In genomic region chr15:41660235-41661077, GRCh38 we compare ENCODE assay signal across 8 cellular contexts. TPM values are rescaled to one million over a fixed set of nuclear protein-coding genes. Genes with fewer than 3 reads are reported as not detected.
DNase-seq lines count a peak whose midpoint lies in the region; ATAC-seq and TF ChIP-seq lines count a peak whose summit lies in the region.

TSS of gene MGA (plus strand) at chr15:41660405.

- H3K4me3 Mint-ChIP-seq in activated T-helper 2 cell treated with anti-CD3 and anti-CD28 coated beads, Interferon-gamma antibody, Interleukin-2, Interleukin-4, amounts not matched to agents 10 μg/mL and 5 μg/mL and 100 μg/mL, durations not matched to agents 14 hours and 24 hours and 36 hours (ENCODE audit: low read depth) = peak within 1 kb of the TSS; percentile 88
- H3K4me3 Mint-ChIP-seq in nephron = peak within 1 kb of the TSS; percentile 89 to 93 (median 93)
- H3K4me3 Mint-ChIP-seq in stimulated activated naive CD8-positive, alpha-beta T cell treated with anti-CD3 and anti-CD28 coated beads, Interleukin-15, Interleukin-2, amounts not matched to agents 100 ng/mL and 50 ng/mL, for 24 hours = peak within 1 kb of the TSS; percentile 91

- dilution Hi-C loops in IMR-90 (cut with HindIII; ENCODE audit: low sequenced_read_pairs, unreplicated experiment) = no loop called here

- H3K36me3 ChIP-seq in IMR-90 (ENCODE audit: control insufficient read depth, insufficient read depth, low read length) (no peaks in the 10 kb centered on the region), Peyer's patch (no peaks in the 10 kb centered on the region)

- peaks cover 25% of the 10 kb centered on the region for H3K27me3 Mint-ChIP-seq in activated T-helper 2 cell treated with anti-CD3 and anti-CD28 coated beads, Interferon-gamma antibody, Interleukin-2, Interleukin-4, amounts not matched to agents 10 μg/mL and 5 μg/mL and 100 μg/mL, durations not matched to agents 14 hours and 24 hours and 36 hours (ENCODE audit: low read depth)
- H3K27me3 Mint-ChIP-seq in nephron (ENCODE audit: low read depth) = peaks cover 6% of the 10 kb centered on the region
- H3K27me3 Mint-ChIP-seq in stimulated activated naive CD8-positive, alpha-beta T cell treated with anti-CD3 and anti-CD28 coated beads, Interleukin-15, Interleukin-2, amounts not matched to agents 100 ng/mL and 50 ng/mL, for 24 hours = peaks cover 13% of the 10 kb centered on the region

- H2AFZ ChIP-seq in IMR-90 (replicated peaks; ENCODE audit: low read length, poor library complexity) = peak within 1 kb of the TSS; percentile 95

- H3K18ac ChIP-seq in IMR-90 (ENCODE audit: low read depth, low read length) = peak within 1 kb of the TSS; percentile 40; the same call in 1 of the 2 replicates

- peak within 1 kb of the TSS; percentile 95 for H2AK9ac ChIP-seq in IMR-90 (replicated peaks; ENCODE audit: low read depth, low read length, poor library complexity)

- intact Hi-C loops in IMR-90 (cut with micrococcal nuclease) = loop anchor here (1.0 to 5.0 kb wide), 2 partner anchors 38 to 53 kb away; no protein-coding TSS in a partner anchor
- intact Hi-C loops in activated T-helper 2 cell treated with anti-CD3 and anti-CD28 coated beads, Interferon-gamma antibody, Interleukin-2, Interleukin-4, amounts not matched to agents 10 μg/mL and 5 μg/mL and 100 μg/mL, durations not matched to agents 14 hours and 24 hours and 36 hours (cut with micrococcal nuclease) = loop anchor here (1.0 to 5.0 kb wide), 4 partner anchors 37 to 430 kb away; partner anchors contain the start of genes CHP1 and EXD1

- H3K9me3 Mint-ChIP-seq in activated T-helper 2 cell treated with anti-CD3 and anti-CD28 coated beads, Interferon-gamma antibody, Interleukin-2, Interleukin-4, amounts not matched to agents 10 μg/mL and 5 μg/mL and 100 μg/mL, durations not matched to agents 14 hours and 24 hours and 36 hours = peaks cover 7% of the 10 kb centered on the region
- H3K9me3 Mint-ChIP-seq in nephron = no peaks in the 10 kb centered on the region
- peaks cover 4% of the 10 kb centered on the region for H3K9me3 Mint-ChIP-seq in stimulated activated naive CD8-positive, alpha-beta T cell treated with anti-CD3 and anti-CD28 coated beads, Interleukin-15, Interleukin-2, amounts not matched to agents 100 ng/mL and 50 ng/mL, for 24 hours

- BruUV-seq in IMR-90 (replicated peaks; lab: Mats Ljungman, UMichigan) = no TSS peak

- H2AK5ac ChIP-seq in IMR-90 (ENCODE audit: low read depth, low read length) = peak within 1 kb of the TSS; percentile 80

- peak within 1 kb of the TSS; percentile 77; the same call in 1 of the 3 replicates for H2BK15ac ChIP-seq in IMR-90 (ENCODE audit: low read depth, low read length)

- TF ChIP-seq POLR2A in IMR-90 (IDR thresholded peaks at IDR 0.05; ENCODE audit: low read depth, low read length) = peak; percentile 56; the same call in 1 of the 2 replicates
- TF ChIP-seq POLR2A in Peyer's patch (IDR thresholded peaks at IDR 0.05) = peak; percentile 35 to 68

- H3K14ac ChIP-seq in IMR-90 (replicated peaks; ENCODE audit: low read depth, low read length) = peak within 1 kb of the TSS; percentile 88

- peak within 1 kb of the TSS; percentile 86 for H3K4ac ChIP-seq in IMR-90 (ENCODE audit: low read depth, low read length)

- H3K9me1 ChIP-seq in IMR-90 (ENCODE audit: insufficient read depth, low read length) = peaks cover 4% of the 10 kb centered on the region

- H2BK120ac ChIP-seq in IMR-90 (ENCODE audit: low read depth, low read length) = peak within 1 kb of the TSS; percentile 68

- peak within 1 kb of the TSS; percentile 80 for H3K27ac ChIP-seq in IMR-90 (ENCODE audit: insufficient read depth, low read length)
- peak within 1 kb of the TSS; percentile 72 to 96 (median 91) for H3K27ac ChIP-seq in Peyer's patch

- H4K8ac ChIP-seq in IMR-90 (ENCODE audit: low read depth in 2 of 2, low read length in 2 of 2) = peak within 1 kb of the TSS; percentile 97 to 100

- peak within 1 kb of the TSS; percentile 89 for H4K91ac ChIP-seq in IMR-90 (ENCODE audit: insufficient read depth, low read depth, low read length)

- H4K5ac ChIP-seq in IMR-90 (ENCODE audit: low read depth, low read length) = peak within 1 kb of the TSS; percentile 91

- WGBS in IMR-90 (ENCODE audit: extremely low coverage in 2 of 2, insufficient read length in 1 of 2), 2 experiments = 2% methylated on average over 76 of the region's 93 CpGs; no CpG with 5 or more reads in 1 of the 2 experiments

- H4K20me1 ChIP-seq in IMR-90 (ENCODE audit: insufficient read depth, low read length) = peaks cover 26% of the 10 kb centered on the region

- peak; percentile 87 for DNase-seq in DMS53 treated with DMSO at 0.1 percent for 48 hours (lab: John Stamatoyannopoulos, UW; ENCODE audit: unreplicated experiment)
- peak; percentile 92 for DNase-seq in IMR-90
- DNase-seq in Peyer's patch = peak; percentile 90 to 97 (median 93)
- peak; percentile 88 for DNase-seq in activated T-helper 2 cell treated with anti-CD3 and anti-CD28 coated beads, Interferon-gamma antibody, Interleukin-2, Interleukin-4, amounts not matched to agents 10 μg/mL and 5 μg/mL and 100 μg/mL, durations not matched to agents 14 hours and 24 hours and 36 hours (ENCODE audit: low spot score)
- peak; percentile 92 for DNase-seq in fibroblast of the aortic adventitia (ENCODE audit: low read depth)

- H3K27ac Mint-ChIP-seq in activated T-helper 2 cell treated with anti-CD3 and anti-CD28 coated beads, Interferon-gamma antibody, Interleukin-2, Interleukin-4, amounts not matched to agents 10 μg/mL and 5 μg/mL and 100 μg/mL, durations not matched to agents 14 hours and 24 hours and 36 hours = peak within 1 kb of the TSS; percentile 87
- peak within 1 kb of the TSS; percentile 83 to 95 (median 90) for H3K27ac Mint-ChIP-seq in nephron
- H3K27ac Mint-ChIP-seq in stimulated activated naive CD8-positive, alpha-beta T cell treated with anti-CD3 and anti-CD28 coated beads, Interleukin-15, Interleukin-2, amounts not matched to agents 100 ng/mL and 50 ng/mL, for 24 hours = peak within 1 kb of the TSS; percentile 94

- ATAC-seq in GM21528 (IDR thresholded peaks at IDR 0.05; ENCODE audit: low FRiP score, unreplicated experiment) (peak; percentile 71), IMR-90 (ENCODE audit: low read depth) (peak; percentile 89)

- TF ChIP-seq CTCF in IMR-90 (conservative IDR thresholded peaks at IDR 0.05; ENCODE audit: low read depth, low read length) = 0 out of 2 replicates have a peak, but pooled peaks have one; percentile 22
- TF ChIP-seq CTCF in Peyer's patch (IDR thresholded peaks at IDR 0.05) = peak in 3 of 6 experiments; percentile 6 to 35 (median 26)
- TF ChIP-seq CTCF in fibroblast of the aortic adventitia (IDR thresholded peaks at IDR 0.05; ENCODE audit: insufficient read depth, low read length) = peak; percentile 1
- peak in 1 of 3 experiments; percentile 27 for TF ChIP-seq CTCF in nephron (IDR thresholded peaks at IDR 0.05; ENCODE audit: unreplicated experiment in 3 of 3)

- H3K9ac ChIP-seq in IMR-90 (ENCODE audit: low read depth, low read length) = peak within 1 kb of the TSS; percentile 63

- peak within 1 kb of the TSS; percentile 67; the same call in 1 of the 2 replicates for H3K56ac ChIP-seq in IMR-90 (ENCODE audit: extremely low read depth, insufficient read depth, low read length)

- CTCF ChIA-PET in IMR-90 (lab: Yijun Ruan, JAX) = interaction anchor here (0.8 to 1.3 kb wide), 4 partner anchors 31 to 74 kb away, joined by 3 to 7 read pairs (median 3); no protein-coding TSS in a partner anchor

- TF ChIP-seq RAD21 in IMR-90 (IDR thresholded peaks at IDR 0.05; ENCODE audit: low read length) = 0 out of 2 replicates have a peak, but pooled peaks have one; percentile 5

- H3K4me1 ChIP-seq in IMR-90 (ENCODE audit: control insufficient read depth, insufficient read depth, low read length) (peaks cover 6% of the 10 kb centered on the region), Peyer's patch (peaks cover 0 to 18% (median 1%) of the 10 kb centered on the region in 4 donors)

- POLR2A ChIA-PET in IMR-90 (lab: Charles Lee; ENCODE audit: unreplicated experiment) = interaction anchor here (0.6 kb wide), 1 partner anchor 14 kb away, joined by 5 read pairs; no protein-coding TSS in a partner anchor

- H3K36me3 Mint-ChIP-seq in activated T-helper 2 cell treated with anti-CD3 and anti-CD28 coated beads, Interferon-gamma antibody, Interleukin-2, Interleukin-4, amounts not matched to agents 10 μg/mL and 5 μg/mL and 100 μg/mL, durations not matched to agents 14 hours and 24 hours and 36 hours (ENCODE audit: low read depth) = peaks cover 14% of the 10 kb centered on the region
- H3K36me3 Mint-ChIP-seq in nephron (ENCODE audit: low read depth) = no peaks in the 10 kb centered on the region
- H3K36me3 Mint-ChIP-seq in stimulated activated naive CD8-positive, alpha-beta T cell treated with anti-CD3 and anti-CD28 coated beads, Interleukin-15, Interleukin-2, amounts not matched to agents 100 ng/mL and 50 ng/mL, for 24 hours (ENCODE audit: low read depth) = no peaks in the 10 kb centered on the region

- H3K23ac ChIP-seq in IMR-90 (ENCODE audit: low read depth, low read length) = peak within 1 kb of the TSS; percentile 83

- H3K9me3 ChIP-seq in IMR-90 (ENCODE audit: control insufficient read depth, insufficient read depth, low read length) = no peaks in the 10 kb centered on the region
- no peaks in the 10 kb centered on the region for H3K9me3 ChIP-seq in Peyer's patch

- peaks cover 15 to 41% of the 10 kb centered on the region in 2 experiments for H3K79me1 ChIP-seq in IMR-90 (ENCODE audit: low read depth in 1 of 2, low read length in 2 of 2)

- peak within 1 kb of the TSS; percentile 53; the same call in 1 of the 2 replicates for H2BK20ac ChIP-seq in IMR-90 (ENCODE audit: low read depth, low read length)

- peak within 1 kb of the TSS; percentile 86 for H3K4me2 ChIP-seq in IMR-90 (ENCODE audit: low read depth, low read length)

- H2BK5ac ChIP-seq in IMR-90 (ENCODE audit: low read depth, low read length, poor library complexity, severe bottlenecking) = peak within 1 kb of the TSS; percentile 64

- H3K4me3 ChIP-seq in IMR-90 (ENCODE audit: insufficient read depth, low read depth, low read length) = peak within 1 kb of the TSS; percentile 64
- H3K4me3 ChIP-seq in Peyer's patch = peak within 1 kb of the TSS; percentile 35 to 64 (median 56)
- peak within 1 kb of the TSS; percentile 76 for H3K4me3 ChIP-seq in fibroblast of the aortic adventitia (ENCODE audit: low read depth, low read length)

- H3K4me1 Mint-ChIP-seq in activated T-helper 2 cell treated with anti-CD3 and anti-CD28 coated beads, Interferon-gamma antibody, Interleukin-2, Interleukin-4, amounts not matched to agents 10 μg/mL and 5 μg/mL and 100 μg/mL, durations not matched to agents 14 hours and 24 hours and 36 hours (ENCODE audit: low read depth) = peaks cover 32% of the 10 kb centered on the region
- H3K4me1 Mint-ChIP-seq in nephron = peaks cover 36% of the 10 kb centered on the region
- peaks cover 53% of the 10 kb centered on the region for H3K4me1 Mint-ChIP-seq in stimulated activated naive CD8-positive, alpha-beta T cell treated with anti-CD3 and anti-CD28 coated beads, Interleukin-15, Interleukin-2, amounts not matched to agents 100 ng/mL and 50 ng/mL, for 24 hours (ENCODE audit: low read depth)

- no peaks in the 10 kb centered on the region for H3K27me3 ChIP-seq in IMR-90 (ENCODE audit: control insufficient read depth, insufficient read depth, low read length)
- no peaks in the 10 kb centered on the region for H3K27me3 ChIP-seq in Peyer's patch

- in situ Hi-C loops in IMR-90 (cut with MboI; ENCODE audit: low sequenced_read_pairs) = no loop called here

RNA-seq across cellular contexts. Expression of gene MGA, which starts in this region (rescaled TPM):
- total RNA-seq in IMR-90 (2012; rRNA removed) (38.0 and 48.3 TPM in 2 replicates), Peyer's patch (100 to 1,000 TPM in 1 of 4 donors, 10 to 100 TPM in 3; 39.7 to 143 (median 69.8) TPM), fibroblast of the aortic adventitia (ENCODE audit: low replicate concordance) (49.2 and 64.6 TPM in 2 replicates)
- polyA plus RNA-seq in IMR-90 (2012; rRNA removed) = 3.0 and 3.2 TPM in 2 replicates
- 0.75 and 1.0 TPM in 2 replicates for polyA plus RNA-seq in IMR-90 (2012; cell fraction: cytosol; rRNA removed)
- polyA plus RNA-seq in IMR-90 (2012; cell fraction: nucleus; rRNA removed; ENCODE audit: low replicate concordance) = 1.3 and 5.8 TPM in 2 replicates
- 37.7 and 38.2 TPM in 2 replicates for total RNA-seq in activated T-helper 2 cell treated with anti-CD3 and anti-CD28 coated beads, Interferon-gamma antibody, Interleukin-2, Interleukin-4, amounts not matched to agents 10 μg/mL and 5 μg/mL and 100 μg/mL, durations not matched to agents 14 hours and 24 hours and 36 hours

Comparison
In these comparisons a context has a peak if more than half of its experiments do, and no peak if none do; other contexts are left out.
1. Peak in every context shown above with its lines: DNase-seq, ATAC-seq, H3K4me3 ChIP-seq and H3K27ac ChIP-seq.